In the genomic region with DNA sequence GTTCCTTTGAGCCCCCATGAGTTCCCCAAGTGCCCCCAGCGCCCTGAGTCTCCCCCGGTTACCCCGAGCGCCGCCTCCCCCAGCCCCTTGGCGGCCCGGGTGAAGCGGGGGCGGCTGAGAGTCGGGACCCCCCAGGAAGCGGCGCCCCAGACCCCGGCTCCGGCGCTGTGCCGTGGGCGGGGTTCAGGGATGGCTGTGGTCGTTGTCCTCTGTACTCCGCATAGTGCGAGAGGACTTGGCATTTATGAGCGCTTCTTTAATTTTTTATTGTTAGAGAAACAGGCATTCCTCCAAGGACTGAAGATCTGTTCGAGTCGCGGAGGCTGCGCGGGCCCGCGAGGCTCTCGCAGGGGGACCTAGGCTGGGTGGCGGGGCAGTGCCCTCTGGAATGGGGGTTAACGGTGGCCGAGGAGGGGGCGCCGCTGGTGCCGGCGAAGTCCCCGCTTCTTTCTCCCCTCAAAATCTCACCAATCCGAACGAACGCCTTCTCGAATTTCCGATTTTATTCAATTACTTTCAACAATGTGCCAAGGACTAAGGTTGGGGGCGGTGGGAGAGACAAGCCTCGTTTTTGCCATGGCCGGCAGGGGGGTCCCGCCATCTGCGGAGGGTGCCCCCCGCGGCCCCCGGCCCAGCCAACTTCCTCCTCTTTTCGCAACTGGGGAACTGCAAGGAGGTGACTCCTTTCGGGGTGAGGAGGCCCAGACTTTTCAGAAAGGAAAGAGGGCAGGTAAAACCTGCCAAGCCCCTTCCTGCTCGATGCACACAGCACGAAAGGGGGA, we compare ENCODE assay signal across 9 cellular contexts. TPM values are rescaled to one million over a fixed set of nuclear protein-coding genes. Genes with fewer than 3 reads are reported as not detected.
DNase-seq lines count a peak whose midpoint lies in the region; FAIRE-seq and TF ChIP-seq lines count a peak whose summit lies in the region.
"Had no signal": no experiment of that assay in that cellular context is flagged by ENCODE, and none has a peak within 500 bp of the region (broad histone marks: within the 10 kb centered on the region; RNA-seq: fewer than 3 reads in every experiment).

No MANE protein-coding gene starts in this region.

- peaks cover 65% of the 10 kb centered on the region for H3K4me1 ChIP-seq in keratinocyte (ENCODE audit: control insufficient read depth, extremely low read depth, insufficient read depth, low read length)
- H3K4me1 ChIP-seq in suprapubic skin: peaks cover 37% of the 10 kb centered on the region
- peaks cover 15 to 27% of the 10 kb centered on the region in 2 donors for H3K4me1 ChIP-seq in adrenal gland (replicated peaks in 1 of 2)

- no peaks in the 10 kb centered on the region for H3K27me3 ChIP-seq in keratinocyte (ENCODE audit: control insufficient read depth, extremely low read depth, insufficient read depth, low read length)
- H3K27me3 ChIP-seq in suprapubic skin: peaks cover 33% of the 10 kb centered on the region
- H3K27me3 ChIP-seq in adrenal gland: peaks cover 41% of the 10 kb centered on the region

- H3K27ac ChIP-seq in keratinocyte (ENCODE audit: control insufficient read depth, insufficient read depth, low read length) (peak overlapping the region; percentile 46), suprapubic skin (peak overlapping the region; percentile 46), adrenal gland (no peak overlapping the region)

- no peaks in the 10 kb centered on the region for H3K9me1 ChIP-seq in keratinocyte (ENCODE audit: control insufficient read depth, extremely low read depth, insufficient read depth, low read length)

- no peak for TF ChIP-seq EP300 in suprapubic skin (IDR thresholded peaks at IDR 0.05)

- dilution Hi-C loops in keratinocyte (cut with MboI; ENCODE audit: extremely low pct_ligation_motif_present, low sequenced_read_pairs): loop anchor here (25.0 kb wide), 2 partner anchors 194 to 294 kb away; no protein-coding TSS in a partner anchor

- 4% methylated on average over 32 of the region's 54 CpGs for WGBS in suprapubic skin
- WGBS in adrenal gland, 4 donors: 2 to 5% (median 3%) methylated on average over 22 to 54 of the region's 54 CpGs

- H3K27me3 Mint-ChIP-seq in activated T-helper 2 cell treated with anti-CD3 and anti-CD28 coated beads, Interferon-gamma antibody, Interleukin-2, Interleukin-4, amounts not matched to agents 10 μg/mL and 5 μg/mL and 100 μg/mL, durations not matched to agents 14 hours and 24 hours and 36 hours (ENCODE audit: low read depth): peaks cover 62% of the 10 kb centered on the region

- H3K36me3 ChIP-seq in keratinocyte (ENCODE audit: control insufficient read depth in 2 of 2, extremely low read depth in 1 of 2, insufficient read depth in 2 of 2, low read length in 2 of 2) (peaks cover 10 to 15% of the 10 kb centered on the region in 2 experiments), suprapubic skin (no peaks in the 10 kb centered on the region), adrenal gland (replicated peaks in 1 of 2) (no peaks in the 10 kb centered on the region)

- no peaks in the 10 kb centered on the region for H4K20me1 ChIP-seq in keratinocyte (ENCODE audit: control insufficient read depth, extremely low read depth, insufficient read depth, low read length)

- no peaks in the 10 kb centered on the region for H3K9me3 Mint-ChIP-seq in activated T-helper 2 cell treated with anti-CD3 and anti-CD28 coated beads, Interferon-gamma antibody, Interleukin-2, Interleukin-4, amounts not matched to agents 10 μg/mL and 5 μg/mL and 100 μg/mL, durations not matched to agents 14 hours and 24 hours and 36 hours

- H3K9me3 ChIP-seq in keratinocyte (ENCODE audit: control insufficient read depth, low read depth, low read length) (no peaks in the 10 kb centered on the region), suprapubic skin (no peaks in the 10 kb centered on the region), adrenal gland (replicated peaks in 1 of 3) (no peaks in the 10 kb centered on the region)

- peak overlapping the region; percentile 62 for H3K4me3 Mint-ChIP-seq in activated T-helper 2 cell treated with anti-CD3 and anti-CD28 coated beads, Interferon-gamma antibody, Interleukin-2, Interleukin-4, amounts not matched to agents 10 μg/mL and 5 μg/mL and 100 μg/mL, durations not matched to agents 14 hours and 24 hours and 36 hours (ENCODE audit: low read depth)

- intact Hi-C loops in activated T-helper 2 cell treated with anti-CD3 and anti-CD28 coated beads, Interferon-gamma antibody, Interleukin-2, Interleukin-4, amounts not matched to agents 10 μg/mL and 5 μg/mL and 100 μg/mL, durations not matched to agents 14 hours and 24 hours and 36 hours (cut with micrococcal nuclease): loop anchor here (5.0 kb wide), 1 partner anchor 509 kb away; a partner anchor contains a TSS
- intact Hi-C loops in adrenal gland (cut with DNase I): loop anchor here in 1 of 2 donors (10.0 kb wide), 1 partner anchor 721 kb away; no protein-coding TSS in a partner anchor

- DNase-seq in DMS53 (lab: John Stamatoyannopoulos, UW) (peak; percentile 45), DMS53 treated with DMSO at 0.1 percent for 48 hours (lab: John Stamatoyannopoulos, UW; ENCODE audit: unreplicated experiment) (no peak), keratinocyte (ENCODE audit: low read depth, low spot score) (no peak), suprapubic skin (ENCODE audit: low spot score in 2 of 2) (no peak), NCI-H1092 (lab: John Stamatoyannopoulos, UW) (no peak), NCI-H2107 treated with DMSO at 0.1 percent for 48 hours (lab: John Stamatoyannopoulos, UW; ENCODE audit: unreplicated experiment) (no peak), adrenal gland (no peak)
- no peak for DNase-seq in activated T-helper 2 cell treated with anti-CD3 and anti-CD28 coated beads, Interferon-gamma antibody, Interleukin-2, Interleukin-4, amounts not matched to agents 10 μg/mL and 5 μg/mL and 100 μg/mL, durations not matched to agents 14 hours and 24 hours and 36 hours (ENCODE audit: low spot score)

- TF ChIP-seq POLR2A in suprapubic skin (IDR thresholded peaks at IDR 0.05) (no peak), adrenal gland (IDR thresholded peaks at IDR 0.05) (no peak)

- H2AFZ ChIP-seq in keratinocyte (ENCODE audit: control insufficient read depth, low read length): peak overlapping the region; percentile 52

- H3K79me2 ChIP-seq in keratinocyte (ENCODE audit: control insufficient read depth, insufficient read depth, low read length): peaks cover 18% of the 10 kb centered on the region

- peak overlapping the region; percentile 81 for H3K4me2 ChIP-seq in keratinocyte (ENCODE audit: control insufficient read depth, extremely low read depth, insufficient read depth, low read depth, low read length)

- H3K27ac Mint-ChIP-seq in activated T-helper 2 cell treated with anti-CD3 and anti-CD28 coated beads, Interferon-gamma antibody, Interleukin-2, Interleukin-4, amounts not matched to agents 10 μg/mL and 5 μg/mL and 100 μg/mL, durations not matched to agents 14 hours and 24 hours and 36 hours: no peak overlapping the region

- H3K9ac ChIP-seq in keratinocyte (ENCODE audit: control insufficient read depth, extremely low read depth, insufficient read depth, low read length): peak overlapping the region; percentile 84

- no peaks in the 10 kb centered on the region for H3K36me3 Mint-ChIP-seq in activated T-helper 2 cell treated with anti-CD3 and anti-CD28 coated beads, Interferon-gamma antibody, Interleukin-2, Interleukin-4, amounts not matched to agents 10 μg/mL and 5 μg/mL and 100 μg/mL, durations not matched to agents 14 hours and 24 hours and 36 hours (ENCODE audit: low read depth)

- peak overlapping the region; percentile 46 to 92 (median 76) for H3K4me3 ChIP-seq in keratinocyte (ENCODE audit: control insufficient read depth in 2 of 3, extremely low read depth in 1 of 3, insufficient read depth in 2 of 3, low read depth in 1 of 3, low read length in 3 of 3)
- H3K4me3 ChIP-seq in suprapubic skin: peak overlapping the region; percentile 61
- peak overlapping the region in 2 of 4 donors; percentile 50 to 51 for H3K4me3 ChIP-seq in adrenal gland

- H3K4me1 Mint-ChIP-seq in activated T-helper 2 cell treated with anti-CD3 and anti-CD28 coated beads, Interferon-gamma antibody, Interleukin-2, Interleukin-4, amounts not matched to agents 10 μg/mL and 5 μg/mL and 100 μg/mL, durations not matched to agents 14 hours and 24 hours and 36 hours (ENCODE audit: low read depth): peaks cover 16% of the 10 kb centered on the region

- TF ChIP-seq CTCF in keratinocyte (optimal IDR thresholded peaks at IDR 0.05 in 1 of 3, IDR thresholded peaks at IDR 0.05 in 1 of 3, conservative IDR thresholded peaks at IDR 0.05 in 1 of 3; ENCODE audit: extremely low read depth in 1 of 3, insufficient read depth in 2 of 3, low read length in 3 of 3) (no peak), suprapubic skin (IDR thresholded peaks at IDR 0.05) (no peak), adrenal gland (IDR thresholded peaks at IDR 0.05) (no peak)

- FAIRE-seq in keratinocyte (lab: Jason Lieb, UNC): no peak
- FAIRE-seq: A204.1 had no signal

RNA-seq across cellular contexts. Expression of a gene that starts 0.6 kb away (rescaled TPM):
- 2.3 and 2.7 TPM in 2 replicates for total RNA-seq in activated T-helper 2 cell treated with anti-CD3 and anti-CD28 coated beads, Interferon-gamma antibody, Interleukin-2, Interleukin-4, amounts not matched to agents 10 μg/mL and 5 μg/mL and 100 μg/mL, durations not matched to agents 14 hours and 24 hours and 36 hours
- polyA plus RNA-seq in keratinocyte (364 to 604 TPM (median 374 TPM) in 3 replicates), adrenal gland (under 1 TPM; 0.24 to 0.88 (median 0.31) TPM)
- 198 TPM for polyA plus RNA-seq in keratinocyte (2011; ENCODE audit: low read depth)
- 333 and 385 TPM in 2 replicates for polyA plus RNA-seq in keratinocyte (2011; cell fraction: cytosol; rRNA removed)
- 582 and 627 TPM in 2 replicates for polyA plus RNA-seq in keratinocyte (2011; cell fraction: nucleus; rRNA removed)
- 265 and 800 TPM in 2 replicates for polyA plus RNA-seq in keratinocyte (2012; ENCODE audit: low replicate concordance)
- polyA minus RNA-seq in keratinocyte: 246 to 619 TPM (median 333 TPM) in 3 replicates
- polyA minus RNA-seq in keratinocyte (2011; cell fraction: cytosol; rRNA and poly(A)+ RNA removed): 223 TPM
- polyA minus RNA-seq in keratinocyte (2011; cell fraction: nucleus; rRNA and poly(A)+ RNA removed): 156 and 373 TPM in 2 replicates
- total RNA-seq in suprapubic skin (100 to 1,000 TPM in 1 of 4 donors, 10 to 100 TPM in 3; 32.8 to 129 (median 77.5) TPM), adrenal gland (under 1 TPM in 6 of 8 donors, not detected in 2; 0.24 to 0.80 (median 0.28) TPM)

RNA-seq across cellular contexts. Expression of a gene that starts 32.5 kb away (rescaled TPM):
- 0.05 and 0.07 TPM in 2 replicates for total RNA-seq in activated T-helper 2 cell treated with anti-CD3 and anti-CD28 coated beads, Interferon-gamma antibody, Interleukin-2, Interleukin-4, amounts not matched to agents 10 μg/mL and 5 μg/mL and 100 μg/mL, durations not matched to agents 14 hours and 24 hours and 36 hours
- polyA plus RNA-seq in keratinocyte (0.07 to 0.13 TPM (median 0.09 TPM) in 3 replicates), adrenal gland (under 1 TPM in 1 of 3 donors, not detected in 2; under 0.01 TPM)
- 0.10 TPM for polyA plus RNA-seq in keratinocyte (2011; ENCODE audit: low read depth)
- 0.10 and 0.11 TPM in 2 replicates for polyA plus RNA-seq in keratinocyte (2011; cell fraction: cytosol; rRNA removed)
- polyA plus RNA-seq in keratinocyte (2011; cell fraction: nucleus; rRNA removed): 0.21 and 0.22 TPM in 2 replicates
- polyA plus RNA-seq in keratinocyte (2012; ENCODE audit: low replicate concordance): 0.13 and 0.17 TPM in 2 replicates
- polyA minus RNA-seq in keratinocyte: 0.10 to 0.13 TPM in 2 of 3 replicates, not detected in the other
- polyA minus RNA-seq in keratinocyte (2011; cell fraction: cytosol; rRNA and poly(A)+ RNA removed): not detected
- polyA minus RNA-seq in keratinocyte (2011; cell fraction: nucleus; rRNA and poly(A)+ RNA removed): 0.21 and 0.23 TPM in 2 replicates
- total RNA-seq in suprapubic skin (under 1 TPM in 3 of 4 donors, not detected in 1; 0.25 to 0.94 (median 0.30) TPM), adrenal gland (not detected)

RNA-seq across cellular contexts. Expression of a gene that starts 38.8 kb away (rescaled TPM):
- total RNA-seq in activated T-helper 2 cell treated with anti-CD3 and anti-CD28 coated beads, Interferon-gamma antibody, Interleukin-2, Interleukin-4, amounts not matched to agents 10 μg/mL and 5 μg/mL and 100 μg/mL, durations not matched to agents 14 hours and 24 hours and 36 hours: 1.7 TPM in 2 replicates
- polyA plus RNA-seq in keratinocyte (6.1 to 13.6 TPM (median 11.2 TPM) in 3 replicates), adrenal gland (under 1 TPM in 2 of 3 donors, not detected in 1; 0.16 to 0.17 TPM)
- 68.8 TPM for polyA plus RNA-seq in keratinocyte (2011; ENCODE audit: low read depth)
- 4.8 and 6.3 TPM in 2 replicates for polyA plus RNA-seq in keratinocyte (2011; cell fraction: cytosol; rRNA removed)
- 13.8 and 16.2 TPM in 2 replicates for polyA plus RNA-seq in keratinocyte (2011; cell fraction: nucleus; rRNA removed)
- 6.8 and 102 TPM in 2 replicates for polyA plus RNA-seq in keratinocyte (2012; ENCODE audit: low replicate concordance)
- polyA minus RNA-seq in keratinocyte: 2.7 to 9.4 TPM (median 6.4 TPM) in 3 replicates
- polyA minus RNA-seq in keratinocyte (2011; cell fraction: cytosol; rRNA and poly(A)+ RNA removed): 1.7 TPM
- polyA minus RNA-seq in keratinocyte (2011; cell fraction: nucleus; rRNA and poly(A)+ RNA removed): 4.7 and 9.6 TPM in 2 replicates
- total RNA-seq in suprapubic skin (100 to 1,000 TPM in 1 of 4 donors, 10 to 100 TPM in 3; 32.4 to 128 (median 68.0) TPM), adrenal gland (1 to 10 TPM in 1 of 8 donors, not detected in 7; 2.3 TPM)

Comparison
In these comparisons a context has a peak if more than half of its experiments do, and no peak if none do; other contexts are left out.
1. H3K27ac ChIP-seq: peak in keratinocyte (single experiment) and suprapubic skin (single experiment); none in adrenal gland (0 of 5).
2. RNA of a gene that starts 38.8 kb away (total RNA-seq): 32.4 to 128 TPM in suprapubic skin; 1.7 TPM in activated T-helper 2 cell treated with anti-CD3 and anti-CD28 coated beads, Interferon-gamma antibody, Interleukin-2, Interleukin-4, amounts not matched to agents 10 μg/mL and 5 μg/mL and 100 μg/mL, durations not matched to agents 14 hours and 24 hours and 36 hours and 2.3 TPM in adrenal gland; every median in the first group is over 10 times any median in the second.